In the genomic region with DNA sequence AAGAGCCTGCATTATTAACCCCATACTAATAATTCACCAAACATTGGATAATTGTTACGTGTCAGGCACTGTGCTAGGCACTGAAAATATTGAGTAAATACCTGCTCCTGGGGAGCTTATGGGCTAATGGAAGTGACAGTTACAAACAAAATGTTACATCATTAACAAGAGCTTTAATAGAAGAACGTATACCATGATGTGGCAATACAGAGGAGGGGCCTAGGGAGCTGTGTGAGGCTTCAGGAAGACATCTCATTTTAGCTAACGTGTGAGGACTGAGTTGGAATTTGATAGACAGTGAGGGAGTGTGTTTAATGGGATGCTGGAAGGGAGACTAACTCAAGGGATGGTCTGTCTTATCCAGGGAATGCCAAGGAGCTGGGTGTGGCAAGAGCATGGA, we compare ENCODE assay signal across 25 cellular contexts.
"Had no signal": no experiment of that assay in that cellular context is flagged by ENCODE, and none has a peak within 500 bp of the region (broad histone marks: within the 10 kb centered on the region; RNA-seq: fewer than 3 reads in every experiment).

No MANE protein-coding gene starts in this region.

- H3K9me3 ChIP-seq: SJCRH30, SK-N-SH had no signal

- H3K4me1 ChIP-seq: SJCRH30 had no signal

- H3K36me3 ChIP-seq: brain microvascular endothelial cell, cardiac muscle cell, SJCRH30, WERI-Rb-1 had no signal

- H3K27me3 Mint-ChIP-seq: activated CD4-positive, alpha-beta memory T cell treated with anti-CD3 and anti-CD28 coated beads, Interleukin-2, amount 10 ng/mL, durations not matched to agents 7 days and 5 days; activated CD4-positive, alpha-beta T cell treated with anti-CD3 and anti-CD28 coated beads for 36 hours; activated naive CD8-positive, alpha-beta T cell treated with anti-CD3 and anti-CD28 coated beads for 36 hours; activated T-helper 17 cell treated with anti-CD3 and anti-CD28 coated beads, Interleukin-2, amount 50 U/mL, for 72 hours had no signal

- H3K9me3 Mint-ChIP-seq: activated CD4-positive, alpha-beta memory T cell treated with anti-CD3 and anti-CD28 coated beads, Interleukin-2, amount 10 ng/mL, durations not matched to agents 7 days and 5 days; activated naive CD4-positive, alpha-beta T cell treated with anti-CD3 and anti-CD28 coated beads, Interleukin-2, amount 10 ng/mL, durations not matched to agents 7 days and 5 days; activated T-helper 17 cell treated with anti-CD3 and anti-CD28 coated beads, Interleukin-2, amount 50 U/mL, for 72 hours had no signal

- DNase-seq: activated CD4-positive, alpha-beta memory T cell treated with anti-CD3 and anti-CD28 coated beads, Interleukin-2, amount 10 ng/mL, durations not matched to agents 7 days and 5 days; activated CD4-positive, alpha-beta T cell treated with anti-CD3 and anti-CD28 coated beads for 36 hours; activated CD4-positive, alpha-beta T cell treated with anti-CD3 and anti-CD28 coated beads, Interleukin-2, amount 50 U/mL, for 1 hour; activated gamma-delta T cell treated with Interleukin-2 at 50 U/mL for 16 hours; activated naive CD4-positive, alpha-beta T cell treated with anti-CD3 and anti-CD28 coated beads, Interleukin-2, amount 10 ng/mL, durations not matched to agents 7 days and 5 days; activated naive CD8-positive, alpha-beta T cell treated with anti-CD3 and anti-CD28 coated beads for 36 hours; activated T-cell treated with anti-CD3 and anti-CD28 coated beads for 4 hours; activated T-cell treated with anti-CD3 and anti-CD28 coated beads, Interleukin-2, amount 50 U/mL, for 48 hours; brain microvascular endothelial cell; cerebellar nuclear complex; NCI-H1092 treated with DMSO at 0.1 percent for 48 hours; NCI-H1436; NCI-H1694 treated with DMSO at 0.1 percent for 48 hours; NCI-H2029 treated with DMSO at 0.1 percent for 48 hours; NCI-H345; NCI-H510A; NCI-H526 treated with DMSO at 0.1 percent for 48 hours; NCI-H82; SJCRH30; SK-N-SH; T-helper 1 cell; WERI-Rb-1 had no signal

- H3K4me1 Mint-ChIP-seq: activated naive CD8-positive, alpha-beta T cell treated with anti-CD3 and anti-CD28 coated beads for 36 hours had no signal

- H3K4me3 Mint-ChIP-seq: activated CD4-positive, alpha-beta memory T cell treated with anti-CD3 and anti-CD28 coated beads, Interleukin-2, amount 10 ng/mL, durations not matched to agents 7 days and 5 days; activated CD4-positive, alpha-beta T cell treated with anti-CD3 and anti-CD28 coated beads for 36 hours; activated naive CD4-positive, alpha-beta T cell treated with anti-CD3 and anti-CD28 coated beads, Interleukin-2, amount 10 ng/mL, durations not matched to agents 7 days and 5 days; activated naive CD8-positive, alpha-beta T cell treated with anti-CD3 and anti-CD28 coated beads for 36 hours; activated T-helper 17 cell treated with anti-CD3 and anti-CD28 coated beads, Interleukin-2, amount 50 U/mL, for 72 hours had no signal

- H3K4me3 ChIP-seq: cardiac muscle cell, SJCRH30 had no signal

- H3K27ac Mint-ChIP-seq: activated CD4-positive, alpha-beta memory T cell treated with anti-CD3 and anti-CD28 coated beads, Interleukin-2, amount 10 ng/mL, durations not matched to agents 7 days and 5 days; activated CD4-positive, alpha-beta T cell treated with anti-CD3 and anti-CD28 coated beads for 36 hours; activated naive CD4-positive, alpha-beta T cell treated with anti-CD3 and anti-CD28 coated beads, Interleukin-2, amount 10 ng/mL, durations not matched to agents 7 days and 5 days; activated naive CD8-positive, alpha-beta T cell treated with anti-CD3 and anti-CD28 coated beads for 36 hours; activated T-helper 17 cell treated with anti-CD3 and anti-CD28 coated beads, Interleukin-2, amount 50 U/mL, for 72 hours had no signal

- H3K27ac ChIP-seq: brain microvascular endothelial cell, cardiac muscle cell, KMS-11, SJCRH30, WERI-Rb-1 had no signal

- H3K27me3 ChIP-seq: brain microvascular endothelial cell, cardiac muscle cell, SJCRH30 had no signal

- H3K36me3 Mint-ChIP-seq: activated naive CD8-positive, alpha-beta T cell treated with anti-CD3 and anti-CD28 coated beads for 36 hours had no signal
